In genomic region chr7:80047856-80048459, GRCh38 we compare ENCODE assay signal across 11 cellular contexts.
A peak's percentile ranks its signal among the peaks of the same experiment; 100 is the strongest.
DNase-seq lines count a peak whose midpoint lies in the region; ATAC-seq and TF ChIP-seq lines count a peak whose summit lies in the region.
"Had no signal": no experiment of that assay in that cellular context is flagged by ENCODE, and none has a peak within 500 bp of the region (broad histone marks: within the 10 kb centered on the region; RNA-seq: fewer than 3 reads in every experiment).

No MANE protein-coding gene starts in this region.

- 62% methylated on average over 1 of the region's 1 CpG; no CpG with 5 or more reads in 1 of the 2 experiments for WGBS in endodermal cell (ENCODE audit: insufficient coverage in 1 of 2, insufficient read length in 1 of 2), 2 experiments

- no peak overlapping the region for H3K9ac ChIP-seq in endodermal cell (ENCODE audit: extremely low read depth, low read length, poor library complexity, severe bottlenecking)

- DNase-seq in right atrium auricular region (ENCODE audit: low spot score) (no peak), Right ventricle myocardium superior (no peak), NCI-H2227 (lab: John Stamatoyannopoulos, UW; ENCODE audit: unreplicated experiment) (peak; percentile 14), endodermal cell (no peak), GM13976 (ENCODE audit: low spot score) (no peak), iPS-NIHi7 (ENCODE audit: extremely low spot score) (no peak), T-helper 17 cell (no peak)
- DNase-seq: activated CD4-positive, alpha-beta T cell treated with anti-CD3 and anti-CD28 coated beads for 4 hours; NCI-H446 treated with DMSO at 0.1 percent for 48 hours; psoas muscle had no signal

- no peaks in the 10 kb centered on the region for H3K27me3 Mint-ChIP-seq in endodermal cell (ENCODE audit: insufficient read depth)
- no peaks in the 10 kb centered on the region for H3K27me3 Mint-ChIP-seq in T-helper 17 cell

- no peaks in the 10 kb centered on the region for H3K36me3 Mint-ChIP-seq in endodermal cell (ENCODE audit: low read depth)
- no peaks in the 10 kb centered on the region for H3K36me3 Mint-ChIP-seq in T-helper 17 cell (ENCODE audit: low read depth)

- in situ Hi-C loops in GM13976 (cut with MboI; ENCODE audit: low sequenced_read_pairs, unreplicated experiment), result no loop called here

- H3K27ac Mint-ChIP-seq in endodermal cell (no peak overlapping the region), T-helper 17 cell (no peak overlapping the region)

- no peak overlapping the region for H3K4me3 ChIP-seq in right atrium auricular region
- no peak overlapping the region for H3K4me3 ChIP-seq in endodermal cell (ENCODE audit: low read length)
- H3K4me3 ChIP-seq: psoas muscle had no signal

- H3K36me3 ChIP-seq in right atrium auricular region, result no peaks in the 10 kb centered on the region
- H3K36me3 ChIP-seq in endodermal cell (ENCODE audit: control insufficient read depth, insufficient read depth, low read length), result no peaks in the 10 kb centered on the region

- H3K27ac ChIP-seq in right atrium auricular region (no peak overlapping the region), endodermal cell (ENCODE audit: low read depth, low read length) (no peak overlapping the region)
- H3K27ac ChIP-seq: psoas muscle had no signal

- no peaks in the 10 kb centered on the region for H3K27me3 ChIP-seq in right atrium auricular region
- no peaks in the 10 kb centered on the region for H3K27me3 ChIP-seq in endodermal cell (ENCODE audit: control insufficient read depth, insufficient read depth, low read length, poor library complexity, severe bottlenecking)

- H3K4me1 Mint-ChIP-seq in endodermal cell (no peaks in the 10 kb centered on the region), T-helper 17 cell (no peaks in the 10 kb centered on the region)

- intact Hi-C loops in Right ventricle myocardium superior (cut with DNase I), result no loop called here

- no peaks in the 10 kb centered on the region for H3K9me3 ChIP-seq in right atrium auricular region
- peaks cover 12% of the 10 kb centered on the region for H3K9me3 ChIP-seq in endodermal cell (ENCODE audit: control insufficient read depth, low read length)
- H3K9me3 ChIP-seq in T-helper 17 cell (ENCODE audit: control insufficient read depth, low read length, poor library complexity, severe bottlenecking), result no peaks in the 10 kb centered on the region
- H3K9me3 ChIP-seq: psoas muscle had no signal

- H3K4me1 ChIP-seq in right atrium auricular region (no peaks in the 10 kb centered on the region), endodermal cell (ENCODE audit: control insufficient read depth, insufficient read depth, low read length) (no peaks in the 10 kb centered on the region)
- H3K4me1 ChIP-seq: psoas muscle had no signal

- ATAC-seq in Right ventricle myocardium superior (ENCODE audit: poor library complexity) (no peak), HG02938 (IDR thresholded peaks at IDR 0.05; ENCODE audit: unreplicated experiment) (no peak), T-helper 17 cell (no peak)
- ATAC-seq: psoas muscle had no signal

- H3K4me3 Mint-ChIP-seq in endodermal cell, result no peak overlapping the region
- no peak overlapping the region for H3K4me3 Mint-ChIP-seq in T-helper 17 cell

- H3K9me3 Mint-ChIP-seq in endodermal cell, result peaks cover 20% of the 10 kb centered on the region

- TF ChIP-seq CTCF in right atrium auricular region (IDR thresholded peaks at IDR 0.05) (peak; percentile 15 to 42), endodermal cell (conservative IDR thresholded peaks at IDR 0.05) (peak; percentile 22), GM13976 (IDR thresholded peaks at IDR 0.05; ENCODE audit: borderline replicate concordance, control extremely low read depth, extremely low read depth, insufficient read depth, missing control alignments) (no peak)
